Comparison of ENCODE assay signal across 19 cellular contexts in genomic region chr9:126536836-126537465, GRCh38.
"Had no signal": no experiment of that assay in that cellular context is flagged by ENCODE, and none has a peak within 500 bp of the region (broad histone marks: within the 10 kb centered on the region; RNA-seq: fewer than 3 reads in every experiment).

No MANE protein-coding gene starts in this region.

- H3K27me3 ChIP-seq: vagina had no signal

- H3K9me3 Mint-ChIP-seq: activated naive CD4-positive, alpha-beta T cell treated with anti-CD3 and anti-CD28 coated beads, Interleukin-2, amount 50 U/mL, for 72 hours; activated T-helper 1 cell treated with anti-CD3 and anti-CD28 coated beads, Interleukin-12 subunit alpha, Interleukin-12 subunit beta, Interleukin-2, Interleukin-4 antibody, amounts not matched to agents 30 ng/mL and 10 ng/mL and 1 ng/mL, durations not matched to agents 14 hours and 24 hours and 36 hours; nephron progenitor cell; stimulated activated effector memory CD8-positive, alpha-beta T cell treated with anti-CD3 and anti-CD28 coated beads, Interleukin-12 subunit alpha, Interleukin-12 subunit beta, amount 100 ng/mL, for 72 hours had no signal

- H3K4me3 ChIP-seq: stomach, transverse colon, vagina had no signal

- H3K36me3 ChIP-seq: brain microvascular endothelial cell, stomach, transverse colon, vagina had no signal

- H3K9me3 ChIP-seq: stomach, transverse colon, vagina had no signal

- H3K36me3 Mint-ChIP-seq: activated naive CD4-positive, alpha-beta T cell treated with anti-CD3 and anti-CD28 coated beads, Interleukin-2, amount 50 U/mL, for 72 hours had no signal

- H3K4me1 Mint-ChIP-seq: stimulated activated effector memory CD8-positive, alpha-beta T cell treated with anti-CD3 and anti-CD28 coated beads, Interleukin-12 subunit alpha, Interleukin-12 subunit beta, amount 100 ng/mL, for 72 hours had no signal

- H3K27ac Mint-ChIP-seq: activated CD8-positive, alpha-beta T cell treated with anti-CD3 and anti-CD28 coated beads, Interleukin-2, amount 10 ng/mL, durations not matched to agents 7 days and 5 days; activated naive CD4-positive, alpha-beta T cell treated with anti-CD3 and anti-CD28 coated beads, Interleukin-2, amount 50 U/mL, for 72 hours; activated T-helper 1 cell treated with anti-CD3 and anti-CD28 coated beads, Interleukin-12 subunit alpha, Interleukin-12 subunit beta, Interleukin-2, Interleukin-4 antibody, amounts not matched to agents 30 ng/mL and 10 ng/mL and 1 ng/mL, durations not matched to agents 14 hours and 24 hours and 36 hours; stimulated activated effector memory CD8-positive, alpha-beta T cell treated with anti-CD3 and anti-CD28 coated beads, Interleukin-12 subunit alpha, Interleukin-12 subunit beta, amount 100 ng/mL, for 72 hours had no signal

- DNase-seq: activated CD4-positive, alpha-beta T cell treated with anti-CD3 and anti-CD28 coated beads for 1 hour; activated CD4-positive, alpha-beta T cell treated with anti-CD3 and anti-CD28 coated beads, Interleukin-2, amount 50 U/mL, for 1 hour; activated CD8-positive, alpha-beta T cell treated with anti-CD3 and anti-CD28 coated beads, Interleukin-2, amount 10 ng/mL, durations not matched to agents 7 days and 5 days; brain microvascular endothelial cell; caudate nucleus; effector memory CD4-positive, alpha-beta T cell; foreskin keratinocyte; hippocampal formation; left ventricle myocardium superior; nephron progenitor cell; nucleus accumbens; stimulated activated CD4-positive, alpha-beta T cell treated with anti-CD3 and anti-CD28 coated beads, Interleukin-2, amount 100 ng/mL, for 24 hours; stomach; T-helper 9 cell; transverse colon had no signal

- ATAC-seq: activated CD8-positive, alpha-beta T cell treated with anti-CD3 and anti-CD28 coated beads, Interleukin-2, amount 10 ng/mL, durations not matched to agents 7 days and 5 days; activated naive CD4-positive, alpha-beta T cell treated with anti-CD3 and anti-CD28 coated beads, Interleukin-2, amount 50 U/mL, for 72 hours; foreskin keratinocyte; left ventricle myocardium superior; stimulated activated effector memory CD8-positive, alpha-beta T cell treated with anti-CD3 and anti-CD28 coated beads, Interleukin-12 subunit alpha, Interleukin-12 subunit beta, amount 100 ng/mL, for 72 hours had no signal

- H3K27ac ChIP-seq: brain microvascular endothelial cell, foreskin keratinocyte, stomach, transverse colon, vagina had no signal

- H3K4me1 ChIP-seq: foreskin keratinocyte, transverse colon had no signal

- H3K4me3 Mint-ChIP-seq: activated CD8-positive, alpha-beta T cell treated with anti-CD3 and anti-CD28 coated beads, Interleukin-2, amount 10 ng/mL, durations not matched to agents 7 days and 5 days; activated T-helper 1 cell treated with anti-CD3 and anti-CD28 coated beads, Interleukin-12 subunit alpha, Interleukin-12 subunit beta, Interleukin-2, Interleukin-4 antibody, amounts not matched to agents 30 ng/mL and 10 ng/mL and 1 ng/mL, durations not matched to agents 14 hours and 24 hours and 36 hours; nephron progenitor cell; stimulated activated effector memory CD8-positive, alpha-beta T cell treated with anti-CD3 and anti-CD28 coated beads, Interleukin-12 subunit alpha, Interleukin-12 subunit beta, amount 100 ng/mL, for 72 hours had no signal
